Comparison of ENCODE assay signal across 2 cellular contexts in the genomic region with DNA sequence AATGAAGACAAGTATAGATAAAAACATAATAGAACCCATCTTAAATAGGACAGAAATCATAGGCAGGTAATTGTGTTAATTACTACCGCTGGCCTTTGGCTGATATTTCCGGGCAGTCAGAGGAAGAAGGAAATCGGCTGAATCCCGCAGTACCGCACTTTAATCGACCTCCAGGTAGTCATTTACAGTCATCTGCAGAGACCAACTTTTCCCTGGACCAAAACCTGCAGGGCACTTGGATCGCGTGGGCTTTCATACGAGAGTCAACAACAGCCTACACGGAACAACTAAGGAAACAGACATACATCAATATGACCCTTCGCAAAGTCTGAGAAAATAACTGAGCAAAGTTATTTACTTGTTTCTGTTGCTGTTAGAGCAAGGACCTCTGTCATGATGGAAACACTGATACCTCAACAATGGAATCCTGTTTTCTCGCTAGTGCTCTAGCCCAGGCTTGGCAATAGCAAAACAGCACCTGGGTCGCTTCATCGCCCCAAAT.
TF ChIP-seq lines count a peak whose summit lies in the region.

No MANE protein-coding gene starts in this region.

TF ChIP-seq in SK-N-SH, 30 proteins besides CTCF, POLR2A, EP300 and RAD21:
- TF ChIP-seq, protein P1, sequence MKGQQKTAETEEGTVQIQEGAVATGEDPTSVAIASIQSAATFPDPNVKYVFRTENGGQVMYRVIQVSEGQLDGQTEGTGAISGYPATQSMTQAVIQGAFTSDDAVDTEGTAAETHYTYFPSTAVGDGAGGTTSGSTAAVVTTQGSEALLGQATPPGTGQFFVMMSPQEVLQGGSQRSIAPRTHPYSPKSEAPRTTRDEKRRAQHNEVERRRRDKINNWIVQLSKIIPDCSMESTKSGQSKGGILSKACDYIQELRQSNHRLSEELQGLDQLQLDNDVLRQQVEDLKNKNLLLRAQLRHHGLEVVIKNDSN (IDR thresholded peaks at IDR 0.05; ENCODE audit: borderline replicate concordance, low read depth) = no peak
- TF ChIP-seq RCOR1 (IDR thresholded peaks at IDR 0.05; ENCODE audit: low read length) (no peak), FOSL2 (IDR thresholded peaks at IDR 0.05; ENCODE audit: borderline replicate concordance, low read depth) (no peak), RFX5 (IDR thresholded peaks at IDR 0.05; ENCODE audit: low read length) (no peak), FOXJ3 (CRISPR knock-in tag; IDR thresholded peaks at IDR 0.05) (peak; percentile 61; the same call in 1 of the 2 replicates), GABPA (IDR thresholded peaks at IDR 0.05; ENCODE audit: low read depth) (peak; percentile 9; the same call in 1 of the 2 replicates), RXRA (IDR thresholded peaks at IDR 0.05; ENCODE audit: borderline replicate concordance, low read depth) (no peak), YY1 (IDR thresholded peaks at IDR 0.05; ENCODE audit: low read depth) (no peak)
- TF ChIP-seq, protein P2, sequence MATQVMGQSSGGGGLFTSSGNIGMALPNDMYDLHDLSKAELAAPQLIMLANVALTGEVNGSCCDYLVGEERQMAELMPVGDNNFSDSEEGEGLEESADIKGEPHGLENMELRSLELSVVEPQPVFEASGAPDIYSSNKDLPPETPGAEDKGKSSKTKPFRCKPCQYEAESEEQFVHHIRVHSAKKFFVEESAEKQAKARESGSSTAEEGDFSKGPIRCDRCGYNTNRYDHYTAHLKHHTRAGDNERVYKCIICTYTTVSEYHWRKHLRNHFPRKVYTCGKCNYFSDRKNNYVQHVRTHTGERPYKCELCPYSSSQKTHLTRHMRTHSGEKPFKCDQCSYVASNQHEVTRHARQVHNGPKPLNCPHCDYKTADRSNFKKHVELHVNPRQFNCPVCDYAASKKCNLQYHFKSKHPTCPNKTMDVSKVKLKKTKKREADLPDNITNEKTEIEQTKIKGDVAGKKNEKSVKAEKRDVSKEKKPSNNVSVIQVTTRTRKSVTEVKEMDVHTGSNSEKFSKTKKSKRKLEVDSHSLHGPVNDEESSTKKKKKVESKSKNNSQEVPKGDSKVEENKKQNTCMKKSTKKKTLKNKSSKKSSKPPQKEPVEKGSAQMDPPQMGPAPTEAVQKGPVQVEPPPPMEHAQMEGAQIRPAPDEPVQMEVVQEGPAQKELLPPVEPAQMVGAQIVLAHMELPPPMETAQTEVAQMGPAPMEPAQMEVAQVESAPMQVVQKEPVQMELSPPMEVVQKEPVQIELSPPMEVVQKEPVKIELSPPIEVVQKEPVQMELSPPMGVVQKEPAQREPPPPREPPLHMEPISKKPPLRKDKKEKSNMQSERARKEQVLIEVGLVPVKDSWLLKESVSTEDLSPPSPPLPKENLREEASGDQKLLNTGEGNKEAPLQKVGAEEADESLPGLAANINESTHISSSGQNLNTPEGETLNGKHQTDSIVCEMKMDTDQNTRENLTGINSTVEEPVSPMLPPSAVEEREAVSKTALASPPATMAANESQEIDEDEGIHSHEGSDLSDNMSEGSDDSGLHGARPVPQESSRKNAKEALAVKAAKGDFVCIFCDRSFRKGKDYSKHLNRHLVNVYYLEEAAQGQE (IDR thresholded peaks at IDR 0.05; ENCODE audit: low read depth, low read length) = no peak
TF ChIP-seq in SK-N-SH: peak in this region for 2.

TF ChIP-seq in endothelial cell of umbilical vein, 7 proteins besides CTCF, POLR2A, EP300 and RAD21:
- TF ChIP-seq EZH2 (IDR thresholded peaks at IDR 0.05; ENCODE audit: borderline replicate concordance, low read depth, low read length, severe bottlenecking) (no peak), POLR2AphosphoS5 (IDR thresholded peaks at IDR 0.05; ENCODE audit: insufficient read depth, low read depth, low read length) (no peak), GATA2 (IDR thresholded peaks at IDR 0.05; ENCODE audit: insufficient read depth, insufficient read length, low read depth, low read length) (no peak), JUN (IDR thresholded peaks at IDR 0.05; ENCODE audit: borderline replicate concordance, insufficient read depth, insufficient read length, low read depth) (no peak), MYC (IDR thresholded peaks at IDR 0.05; ENCODE audit: low read depth, low read length) (no peak), FOS (IDR thresholded peaks at IDR 0.05; ENCODE audit: borderline replicate concordance, insufficient read depth, low read length) (no peak)
- TF ChIP-seq, protein P3, sequence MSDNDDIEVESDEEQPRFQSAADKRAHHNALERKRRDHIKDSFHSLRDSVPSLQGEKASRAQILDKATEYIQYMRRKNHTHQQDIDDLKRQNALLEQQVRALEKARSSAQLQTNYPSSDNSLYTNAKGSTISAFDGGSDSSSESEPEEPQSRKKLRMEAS (IDR thresholded peaks at IDR 0.05; ENCODE audit: insufficient read depth, insufficient read length) = no peak
TF ChIP-seq in endothelial cell of umbilical vein: peak in this region for 0.
